In genomic region chr1:21355956-21356355, GRCh38 we compare ENCODE assay signal across 1 cellular context.
A peak's percentile ranks its signal among the peaks of the same experiment; 100 is the strongest.
TF ChIP-seq lines count a peak whose summit lies in the region.

No MANE protein-coding gene starts in this region.

TF ChIP-seq in K562, 482 proteins besides CTCF, POLR2A, EP300 and RAD21:
- TF ChIP-seq BHLHE40 (IDR thresholded peaks at IDR 0.05; ENCODE audit: low read length) (peak; percentile 36; the same call in 1 of the 2 replicates), MAX (CRISPR knock-in tag; IDR thresholded peaks at IDR 0.05) (peak; percentile 75), E2F6 (IDR thresholded peaks at IDR 0.05; ENCODE audit: borderline replicate concordance in 1 of 2, extremely low read depth in 1 of 2, insufficient read depth in 1 of 2, insufficient read length in 1 of 2, low read depth in 1 of 2, low read length in 1 of 2, poor library complexity in 1 of 2, severe bottlenecking in 1 of 2) (peak in 1 of 2 experiments; percentile 58), C11orf30 (IDR thresholded peaks at IDR 0.05; ENCODE audit: low read depth) (no peak)
TF ChIP-seq in K562: peak in this region for 3.
